19 cellular contexts compared by ENCODE assay signal in genomic region chr2:30445266-30445821, GRCh38. TPM values are rescaled to one million over a fixed set of nuclear protein-coding genes. Genes with fewer than 3 reads are reported as not detected.
DNase-seq lines count a peak whose midpoint lies in the region; ATAC-seq and TF ChIP-seq lines count a peak whose summit lies in the region.
"Had no signal": no experiment of that assay in that cellular context is flagged by ENCODE, and none has a peak within 500 bp of the region (broad histone marks: within the 10 kb centered on the region; RNA-seq: fewer than 3 reads in every experiment).

No MANE protein-coding gene starts in this region.

- H3K27ac Mint-ChIP-seq in T-helper 17 cell, result peak overlapping the region; percentile 56
- H3K27ac Mint-ChIP-seq in immature natural killer cell, result peak overlapping the region in 4 of 6 donors; percentile 17 to 97 (median 32)

- no peaks in the 10 kb centered on the region for H3K36me3 ChIP-seq in psoas muscle (ENCODE audit: insufficient read depth in 1 of 2, low read depth in 1 of 2)

- no peak overlapping the region for H3K4me3 Mint-ChIP-seq in T-helper 17 cell
- H3K4me3 Mint-ChIP-seq in immature natural killer cell, result peak overlapping the region in 4 of 5 donors; percentile 29 to 97 (median 64)

- DNase-seq in NCI-H2171 treated with DMSO at 0.1 percent for 48 hours (lab: John Stamatoyannopoulos, UW), result peak; percentile 3
- no peak for DNase-seq in NCI-H2171 (lab: John Stamatoyannopoulos, UW)
- no peak for DNase-seq in T-helper 17 cell
- DNase-seq in immature natural killer cell, result no peak
- peak; percentile 32 to 67 for DNase-seq in psoas muscle
- no peak for DNase-seq in DMS114 treated with DMSO at 0.1 percent for 48 hours (lab: John Stamatoyannopoulos, UW; ENCODE audit: unreplicated experiment)
- DNase-seq in midbrain (lab: John Stamatoyannopoulos, UW), result no peak
- DNase-seq: Calu3, DND-41, GDM1, NCI-H1092, NCI-H2107, NCI-H446 treated with DMSO at 0.1 percent for 48 hours, NCI-H82, SHP77 had no signal

- no peak overlapping the region for H3K27ac ChIP-seq in psoas muscle
- H3K27ac ChIP-seq: C4-2B, KMS-11 had no signal

- WGBS in psoas muscle, 3 donors, result 77 to 85% (median 84%) methylated on average over 6 of the region's 6 CpGs

- no peak for TF ChIP-seq CTCF in psoas muscle (IDR thresholded peaks at IDR 0.05)

- intact Hi-C loops in psoas muscle (cut with DNase I), result loop anchor here (5.0 to 10.0 kb wide), 2 partner anchors 67 to 259 kb away; no protein-coding TSS in a partner anchor

- H3K9me3 Mint-ChIP-seq in immature natural killer cell, result no peaks in the 10 kb centered on the region

- ATAC-seq in T-helper 17 cell (no peak), psoas muscle (no peak), HG02970 (IDR thresholded peaks at IDR 0.05; ENCODE audit: low FRiP score, unreplicated experiment) (no peak)
- ATAC-seq: HCT116 had no signal

- H3K27me3 Mint-ChIP-seq in T-helper 17 cell, result no peaks in the 10 kb centered on the region
- H3K27me3 Mint-ChIP-seq in immature natural killer cell (ENCODE audit: low read depth in 3 of 3), result peaks cover 0 to 10% (median 0%) of the 10 kb centered on the region in 3 donors

- H3K4me1 Mint-ChIP-seq in T-helper 17 cell, result peaks cover 22% of the 10 kb centered on the region
- peaks cover 26 to 27% of the 10 kb centered on the region in 2 donors for H3K4me1 Mint-ChIP-seq in immature natural killer cell

- H3K36me3 Mint-ChIP-seq in T-helper 17 cell (ENCODE audit: low read depth) (peaks cover 4% of the 10 kb centered on the region), immature natural killer cell (no peaks in the 10 kb centered on the region)

- H3K9me3 ChIP-seq in T-helper 17 cell (ENCODE audit: control insufficient read depth, low read length, poor library complexity, severe bottlenecking) (no peaks in the 10 kb centered on the region), psoas muscle (no peaks in the 10 kb centered on the region)

- no peaks in the 10 kb centered on the region for H3K27me3 ChIP-seq in psoas muscle (ENCODE audit: insufficient read depth in 3 of 3, low read length in 2 of 3)

- no peak overlapping the region for H3K4me3 ChIP-seq in psoas muscle

- peaks cover 13% of the 10 kb centered on the region for H3K4me1 ChIP-seq in psoas muscle

RNA-seq across cellular contexts. Expression of gene LCLAT1, which starts 1.7 kb away (rescaled TPM):
- total RNA-seq in T-helper 17 cell, result 10 to 100 TPM in 1 of 2 donors, 1 to 10 TPM in 1; 6.7 to 18.2 TPM
- polyA plus RNA-seq in immature natural killer cell, result 10 to 100 TPM in 1 of 3 donors, 1 to 10 TPM in 2; 4.7 to 13.5 (median 5.4) TPM
- total RNA-seq in psoas muscle, result 10 to 100 TPM in 1 of 4 donors, 1 to 10 TPM in 3; 5.5 to 18.8 (median 8.2) TPM
- polyA plus RNA-seq in psoas muscle, result 1 to 10 TPM; 4.2 to 6.0 (median 4.4) TPM

Comparison
In these comparisons a context has a peak if more than half of its experiments do, and no peak if none do; other contexts are left out.
1. DNase-seq: peak in NCI-H2171 treated with DMSO at 0.1 percent for 48 hours (single experiment) and psoas muscle (2 of 2); none in NCI-H2171 (single experiment), T-helper 17 cell (0 of 3), immature natural killer cell (0 of 3), DMS114 treated with DMSO at 0.1 percent for 48 hours (single experiment) and midbrain (single experiment).